9 cellular contexts compared by ENCODE assay signal in genomic region chr9:69044226-69045219, GRCh38. TPM values are rescaled to one million over a fixed set of nuclear protein-coding genes. Genes with fewer than 3 reads are reported as not detected.
DNase-seq lines count a peak whose midpoint lies in the region; ATAC-seq, FAIRE-seq and TF ChIP-seq lines count a peak whose summit lies in the region.
"Had no signal": no experiment of that assay in that cellular context is flagged by ENCODE, and none has a peak within 500 bp of the region (broad histone marks: within the 10 kb centered on the region; RNA-seq: fewer than 3 reads in every experiment).

No MANE protein-coding gene starts in this region.

- H2AFZ ChIP-seq in K562 (ENCODE audit: low read depth, low read length) (no peak overlapping the region), hepatocyte (no peak overlapping the region)

- TF ChIP-seq RAD21 in K562 (CRISPR knock-in tag; conservative IDR thresholded peaks at IDR 0.05 in 1 of 2, IDR thresholded peaks at IDR 0.05 in 1 of 2), result no peak

- CTCF ChIA-PET in K562 (lab: Yijun Ruan, JAX; ENCODE audit: low intra/inter-chr PET ratio), result interaction anchor here (0.5 kb wide), 1 partner anchor 159 kb away, joined by 3 read pairs; no protein-coding TSS in a partner anchor

- H3K27ac ChIP-seq in K562 (ENCODE audit: extremely low read depth, low read depth, low read length), result no peak overlapping the region
- H3K27ac ChIP-seq in hepatocyte, result no peak overlapping the region

- no peak overlapping the region; a peak in 1 of 4 replicates for H3K9ac ChIP-seq in K562 (ENCODE audit: insufficient read depth in 1 of 2, low read depth in 2 of 2, low read length in 2 of 2)

- no peaks in the 10 kb centered on the region for H3K9me3 ChIP-seq in K562 (replicated peaks; ENCODE audit: control insufficient read depth, insufficient read depth, low read depth, low read length)
- no peaks in the 10 kb centered on the region for H3K9me3 ChIP-seq in HAP-1
- no peaks in the 10 kb centered on the region for H3K9me3 ChIP-seq in hepatocyte (ENCODE audit: low read depth)

- TF ChIP-seq EP300 in K562 (IDR thresholded peaks at IDR 0.05; ENCODE audit: low read length), result no peak

- ATAC-seq in K562 (peak; percentile 71), GM19395 (IDR thresholded peaks at IDR 0.05; ENCODE audit: unreplicated experiment) (no peak)

- H3K9me2 ChIP-seq in hepatocyte (replicated peaks; ENCODE audit: insufficient read depth), result no peaks in the 10 kb centered on the region

- WGBS in K562 (ENCODE audit: insufficient coverage, low coverage, missing lambda C conversion rate), result 50% methylated on average over 8 of the region's 10 CpGs
- 49% methylated on average over 10 of the region's 10 CpGs for WGBS in hepatocyte (ENCODE audit: low lambda C conversion rate, missing lambda C conversion rate)

- intact Hi-C loops in K562 (cut with micrococcal nuclease), result no loop called here

- H3K36me3 ChIP-seq in K562 (ENCODE audit: control insufficient read depth, insufficient read depth, low read length) (peaks cover 50% of the 10 kb centered on the region), HAP-1 (replicated peaks) (peaks cover 31% of the 10 kb centered on the region), hepatocyte (replicated peaks; ENCODE audit: insufficient read depth, low read depth) (no peaks in the 10 kb centered on the region)

- DNase-seq in COLO829 (ENCODE audit: low spot score) (peak; percentile 32), LHCN-M2 (ENCODE audit: low read depth) (peak; percentile 32), K562 (ENCODE audit: extremely low read depth in 1 of 4, low spot score in 3 of 4) (peak in 3 of 4 experiments; percentile 17 to 50 (median 22)), lung microvascular endothelial cell (ENCODE audit: low read depth in 2 of 2) (peak; percentile 47 to 58), NOMO-1 treated with dmso at 0.1 percent for 144 hours (lab: John Stamatoyannopoulos, UW; ENCODE audit: unreplicated experiment) (no peak), HAP-1 (ENCODE audit: low spot score in 2 of 2) (no peak), hepatocyte (ENCODE audit: low spot score) (no peak)

- H3K4me3 ChIP-seq in K562 (no peak overlapping the region), HAP-1 (no peak overlapping the region), hepatocyte (no peak overlapping the region)

- H3K27me3 ChIP-seq in K562 (ENCODE audit: control insufficient read depth in 2 of 2, insufficient read depth in 2 of 2, low read length in 2 of 2) (no peaks in the 10 kb centered on the region), HAP-1 (ENCODE audit: low read depth) (no peaks in the 10 kb centered on the region), hepatocyte (no peaks in the 10 kb centered on the region)

- FAIRE-seq in K562 (lab: Jason Lieb, UNC), result no peak

- BruUV-seq in K562 (replicated peaks; lab: Mats Ljungman, UMichigan), result no TSS peak

- H4K20me1 ChIP-seq in K562 (replicated peaks; ENCODE audit: control insufficient read depth, insufficient read depth, low read length) (no peaks in the 10 kb centered on the region; the same call in 1 of the 2 replicates), hepatocyte (ENCODE audit: insufficient read depth, poor library complexity, severe bottlenecking) (no peaks in the 10 kb centered on the region)

- H3K4me1 ChIP-seq in K562 (replicated peaks in 1 of 2; ENCODE audit: control insufficient read depth in 2 of 2, insufficient read depth in 2 of 2, low read length in 2 of 2), result peaks cover 8 to 11% of the 10 kb centered on the region in 2 experiments; a peak in 2 of 5 replicates
- peaks cover 4% of the 10 kb centered on the region; the same call in 1 of the 2 replicates for H3K4me1 ChIP-seq in HAP-1
- no peaks in the 10 kb centered on the region for H3K4me1 ChIP-seq in hepatocyte (ENCODE audit: insufficient read depth)

- TF ChIP-seq POLR2A in K562 (conservative IDR thresholded peaks at IDR 0.05), result no peak

- TF ChIP-seq CTCF in K562 (IDR thresholded peaks at IDR 0.05 in 2 of 3, conservative IDR thresholded peaks at IDR 0.05 in 1 of 3; ENCODE audit: insufficient read depth in 2 of 3, low read depth in 1 of 3, low read length in 3 of 3) (no peak), hepatocyte (IDR thresholded peaks at IDR 0.05; ENCODE audit: poor library complexity) (no peak)

- in situ Hi-C loops in K562 (cut with MboI), result loop anchor here (25.0 kb wide), 1 partner anchor 893 kb away; no protein-coding TSS in a partner anchor
- in situ Hi-C loops in HAP-1 (cut with MboI; ENCODE audit: low sequenced_read_pairs), result no loop called here

- H3K4me2 ChIP-seq in K562 (ENCODE audit: insufficient read depth, low read length) (no peak overlapping the region), hepatocyte (no peak overlapping the region)

- H3K9me1 ChIP-seq in K562 (ENCODE audit: control insufficient read depth, insufficient read depth, low read length), result no peaks in the 10 kb centered on the region

- H3K79me2 ChIP-seq in K562 (ENCODE audit: control insufficient read depth, insufficient read depth, low read length) (peaks cover 57% of the 10 kb centered on the region), hepatocyte (peaks cover 49% of the 10 kb centered on the region)

- POLR2A ChIA-PET in K562 (lab: Yijun Ruan, JAX), result interaction anchor here (0.7 to 1.6 kb wide), 3 partner anchors 9 to 388 kb away, joined by 3 to 4 read pairs (median 3); partner anchors contain the start of gene FXN

TF ChIP-seq in K562, 482 proteins besides CTCF, POLR2A, EP300 and RAD21 (continues in another document):
- peak; percentile 31; the same call in 1 of the 2 replicates for TF ChIP-seq NCOR1 (IDR thresholded peaks at IDR 0.05)
- TF ChIP-seq NR2C2 (CRISPR knock-in tag; IDR thresholded peaks at IDR 0.05), result no peak
- TF ChIP-seq NR2C2 (tag; IDR thresholded peaks at IDR 0.05), result no peak
- TF ChIP-seq TFAP4 (CRISPR knock-in tag; IDR thresholded peaks at IDR 0.05; ENCODE audit: borderline replicate concordance), result peak; percentile 35; the same call in 1 of the 2 replicates
- peak; percentile 85 for TF ChIP-seq CBFA2T3 (IDR thresholded peaks at IDR 0.05)
- peak in 1 of 2 experiments; percentile 14; a peak in 1 of 4 replicates for TF ChIP-seq TRIM24 (IDR thresholded peaks at IDR 0.05)
- TF ChIP-seq MEIS2 (IDR thresholded peaks at IDR 0.05; ENCODE audit: partially characterized antibody), result peak; percentile 11
- no peak for TF ChIP-seq CBX5 (IDR thresholded peaks at IDR 0.05; ENCODE audit: borderline replicate concordance, low read depth)
- peak; percentile 13; the same call in 1 of the 2 replicates for TF ChIP-seq NFIC (IDR thresholded peaks at IDR 0.05)
- TF ChIP-seq GATA2 (CRISPR knock-in tag; IDR thresholded peaks at IDR 0.05), result peak; percentile 13; the same call in 1 of the 2 replicates
- peak; percentile 48; the same call in 1 of the 2 replicates for TF ChIP-seq TAL1 (IDR thresholded peaks at IDR 0.05)

RNA-seq across cellular contexts. Expression of gene FXN, which starts 9.0 kb away (rescaled TPM):
- total RNA-seq in LHCN-M2 (2014; rRNA removed) (6.5 and 11.1 TPM in 2 replicates), K562 (2014; rRNA removed) (7.6 and 17.3 TPM in 2 replicates), K562 (2014; rRNA removed; fragmentation: Illumina TruSeq; extraction: Trizol) (30.3 and 31.7 TPM in 2 replicates), K562 (2015; rRNA removed; fragmentation: Illumina TruSeq; extraction: Trizol) (22.0 and 25.3 TPM in 2 replicates), K562 (2021) (39.5 and 41.1 TPM in 2 replicates), lung microvascular endothelial cell (0.65 and 1.2 TPM in 2 replicates), hepatocyte (12.2 and 13.2 TPM in 2 replicates)
- polyA plus RNA-seq in LHCN-M2 (2012), result 14.1 TPM
- total RNA-seq in K562 (2011; cell fraction: chromatin; rRNA removed; ENCODE audit: low replicate concordance), result 15.9 and 26.9 TPM in 2 replicates
- 8.2 and 8.9 TPM in 2 replicates for total RNA-seq in K562 (2011; cell fraction: nucleolus; rRNA removed)
- 17.7 and 25.3 TPM in 2 replicates for total RNA-seq in K562 (2011; cell fraction: nucleoplasm; rRNA removed)
- polyA plus RNA-seq in K562 (2011; rRNA removed) (16.3 and 34.0 TPM in 2 replicates), K562 (2014; fragmentation: Illumina TruSeq; extraction: Trizol) (44.5 and 51.5 TPM in 2 replicates), K562 (2014; fragmentation: Nextera tagmentation; extraction: Ambion mirVana) (10 to 100 TPM; 12.4 to 21.8 TPM), K562 (2014; rRNA removed) (29.3 and 30.3 TPM in 2 replicates), hepatocyte (27.3 and 31.5 TPM in 2 replicates)
- polyA plus RNA-seq in K562 (2011; cell fraction: cytosol; rRNA removed), result 27.1 and 27.6 TPM in 2 replicates
- 11.2 and 12.6 TPM in 2 replicates for polyA plus RNA-seq in K562 (2011; cell fraction: nucleus; rRNA removed)
- polyA plus RNA-seq in K562 (2012), result 21.7 and 32.9 TPM in 2 replicates
- polyA minus RNA-seq in K562 (2011; rRNA and poly(A)+ RNA removed), result 19.5 and 28.5 TPM in 2 replicates
- polyA minus RNA-seq in K562 (2011; cell fraction: cytosol; rRNA and poly(A)+ RNA removed), result 7.9 and 9.1 TPM in 2 replicates
- polyA minus RNA-seq in K562 (2011; cell fraction: nucleus; rRNA and poly(A)+ RNA removed), result 2.6 and 4.1 TPM in 2 replicates

RNA-seq across cellular contexts. Expression of gene PRKACG, which starts 30.6 kb away (rescaled TPM):
- not detected in 2 replicates for total RNA-seq in LHCN-M2 (2014; rRNA removed)
- not detected for polyA plus RNA-seq in LHCN-M2 (2012)
- total RNA-seq in K562 (2011; cell fraction: chromatin; rRNA removed; ENCODE audit: low replicate concordance), result not detected in 2 replicates
- total RNA-seq in K562 (2011; cell fraction: nucleolus; rRNA removed), result not detected in 2 replicates
- total RNA-seq in K562 (2011; cell fraction: nucleoplasm; rRNA removed), result not detected in 2 replicates
- total RNA-seq in K562 (2014; rRNA removed), result not detected in 2 replicates
- total RNA-seq in K562 (2014; rRNA removed; fragmentation: Illumina TruSeq; extraction: Trizol), result not detected in 2 replicates
- total RNA-seq in K562 (2015; rRNA removed; fragmentation: Illumina TruSeq; extraction: Trizol), result not detected in 2 replicates
- total RNA-seq in K562 (2021), result not detected in 2 replicates
- not detected in 2 replicates for polyA plus RNA-seq in K562 (2011; rRNA removed)
- not detected in 2 replicates for polyA plus RNA-seq in K562 (2011; cell fraction: cytosol; rRNA removed)
- polyA plus RNA-seq in K562 (2011; cell fraction: nucleus; rRNA removed), result 0.07 TPM in 1 of 2 replicates, not detected in the other
- not detected in 2 replicates for polyA plus RNA-seq in K562 (2012)
- not detected in 2 replicates for polyA plus RNA-seq in K562 (2014; fragmentation: Illumina TruSeq; extraction: Trizol)
- not detected for polyA plus RNA-seq in K562 (2014; fragmentation: Nextera tagmentation; extraction: Ambion mirVana)
- polyA plus RNA-seq in K562 (2014; rRNA removed), result not detected in 2 replicates
- not detected in 2 replicates for polyA minus RNA-seq in K562 (2011; rRNA and poly(A)+ RNA removed)
- not detected in 2 replicates for polyA minus RNA-seq in K562 (2011; cell fraction: cytosol; rRNA and poly(A)+ RNA removed)
- polyA minus RNA-seq in K562 (2011; cell fraction: nucleus; rRNA and poly(A)+ RNA removed), result not detected in 2 replicates
- not detected in 2 replicates for total RNA-seq in lung microvascular endothelial cell
- not detected in 2 replicates for total RNA-seq in hepatocyte
- polyA plus RNA-seq in hepatocyte, result not detected in 2 replicates
- total RNA-seq: liver had no signal
- polyA plus RNA-seq: liver had no signal

Comparison
In these comparisons a context has a peak if more than half of its experiments do, and no peak if none do; other contexts are left out.
1. DNase-seq: peak in COLO829 (single experiment), LHCN-M2 (single experiment), K562 (3 of 4) and lung microvascular endothelial cell (2 of 2); none in NOMO-1 treated with dmso at 0.1 percent for 144 hours (single experiment), HAP-1 (0 of 2) and hepatocyte (single experiment).